In the genomic region with DNA sequence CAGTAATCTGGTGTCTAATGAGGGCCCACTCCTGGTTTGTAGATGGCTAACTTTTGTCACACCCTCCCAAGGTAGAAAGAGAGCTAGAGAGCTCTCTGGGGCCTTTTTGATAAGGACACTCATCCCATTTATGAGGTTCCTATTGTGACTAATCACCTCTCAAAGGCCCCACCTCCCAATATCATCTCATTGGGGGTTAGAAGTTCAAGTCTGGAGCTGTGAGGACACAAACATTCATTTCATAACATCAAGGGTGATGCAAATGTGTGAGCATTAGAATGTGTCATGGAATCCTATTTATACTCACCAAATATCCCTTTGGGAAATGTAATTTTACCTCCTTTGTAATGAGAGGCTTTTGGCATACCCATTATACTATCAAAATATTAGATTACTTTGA, we compare ENCODE assay signal across 21 cellular contexts.
"Had no signal": no experiment of that assay in that cellular context is flagged by ENCODE, and none has a peak within 500 bp of the region (broad histone marks: within the 10 kb centered on the region; RNA-seq: fewer than 3 reads in every experiment).

No MANE protein-coding gene starts in this region.

- H3K4me2 ChIP-seq: hepatocyte had no signal

- H3K27me3 Mint-ChIP-seq: stimulated activated memory B cell treated with anti-CD40 and anti-IgM and Interleukin-4, amounts not matched to agents 10 μg/mL and 1 μg/mL and 100 μg/mL, for 72 hours; type B pancreatic cell had no signal

- H3K4me3 Mint-ChIP-seq: naive thymus-derived CD8-positive, alpha-beta T cell; nephron progenitor cell; stimulated activated memory B cell treated with anti-CD40 and anti-IgM and Interleukin-4, amounts not matched to agents 10 μg/mL and 1 μg/mL and 100 μg/mL, for 72 hours; type B pancreatic cell had no signal

- H3K27ac Mint-ChIP-seq: naive thymus-derived CD8-positive, alpha-beta T cell; nephron progenitor cell; stimulated activated memory B cell treated with anti-CD40 and anti-IgM and Interleukin-4, amounts not matched to agents 10 μg/mL and 1 μg/mL and 100 μg/mL, for 72 hours; type B pancreatic cell had no signal

- H3K27me3 ChIP-seq: gastroesophageal sphincter, heart left ventricle, hepatocyte, left lung, right atrium auricular region, spleen, testis, tibial artery had no signal

- H3K36me3 ChIP-seq: gastroesophageal sphincter, heart left ventricle, left lung, prostate gland, right atrium auricular region, spleen, tibial artery had no signal

- H3K9me3 Mint-ChIP-seq: naive thymus-derived CD8-positive, alpha-beta T cell; nephron progenitor cell; stimulated activated memory B cell treated with anti-CD40 and anti-IgM and Interleukin-4, amounts not matched to agents 10 μg/mL and 1 μg/mL and 100 μg/mL, for 72 hours; type B pancreatic cell had no signal

- DNase-seq: dermis blood vessel endothelial cell; effector memory CD4-positive, alpha-beta T cell; heart left ventricle; left cardiac atrium; left lung; naive thymus-derived CD8-positive, alpha-beta T cell; nephron progenitor cell; nucleus accumbens; spleen; stimulated activated CD4-positive, alpha-beta T cell treated with anti-CD3 and anti-CD28 coated beads, Interleukin-4, amount 100 ng/mL, for 4 hours; stimulated activated naive CD8-positive, alpha-beta T cell treated with anti-CD3 and anti-CD28 coated beads, Interleukin-15, Interleukin-2, amounts not matched to agents 100 U/mL and 50 U/mL, for 24 hours; substantia nigra; testis; tibial artery had no signal

- H3K4me1 ChIP-seq: gastroesophageal sphincter, heart left ventricle, left lung, prostate gland, right atrium auricular region, spleen, testis, tibial artery had no signal

- H3K4me1 Mint-ChIP-seq: naive thymus-derived CD8-positive, alpha-beta T cell; nephron progenitor cell; stimulated activated memory B cell treated with anti-CD40 and anti-IgM and Interleukin-4, amounts not matched to agents 10 μg/mL and 1 μg/mL and 100 μg/mL, for 72 hours had no signal

- H3K79me2 ChIP-seq: hepatocyte had no signal

- H3K36me3 Mint-ChIP-seq: naive thymus-derived CD8-positive, alpha-beta T cell; stimulated activated memory B cell treated with anti-CD40 and anti-IgM and Interleukin-4, amounts not matched to agents 10 μg/mL and 1 μg/mL and 100 μg/mL, for 72 hours; type B pancreatic cell had no signal

- H3K4me3 ChIP-seq: coronary artery, gastroesophageal sphincter, heart left ventricle, hepatocyte, left lung, prostate gland, right atrium auricular region, spleen, testis, tibial artery had no signal

- H3K27ac ChIP-seq: coronary artery, gastroesophageal sphincter, heart left ventricle, hepatocyte, left lung, prostate gland, right atrium auricular region, spleen, testis, tibial artery had no signal
